8 cellular contexts compared by ENCODE assay signal in the genomic region with DNA sequence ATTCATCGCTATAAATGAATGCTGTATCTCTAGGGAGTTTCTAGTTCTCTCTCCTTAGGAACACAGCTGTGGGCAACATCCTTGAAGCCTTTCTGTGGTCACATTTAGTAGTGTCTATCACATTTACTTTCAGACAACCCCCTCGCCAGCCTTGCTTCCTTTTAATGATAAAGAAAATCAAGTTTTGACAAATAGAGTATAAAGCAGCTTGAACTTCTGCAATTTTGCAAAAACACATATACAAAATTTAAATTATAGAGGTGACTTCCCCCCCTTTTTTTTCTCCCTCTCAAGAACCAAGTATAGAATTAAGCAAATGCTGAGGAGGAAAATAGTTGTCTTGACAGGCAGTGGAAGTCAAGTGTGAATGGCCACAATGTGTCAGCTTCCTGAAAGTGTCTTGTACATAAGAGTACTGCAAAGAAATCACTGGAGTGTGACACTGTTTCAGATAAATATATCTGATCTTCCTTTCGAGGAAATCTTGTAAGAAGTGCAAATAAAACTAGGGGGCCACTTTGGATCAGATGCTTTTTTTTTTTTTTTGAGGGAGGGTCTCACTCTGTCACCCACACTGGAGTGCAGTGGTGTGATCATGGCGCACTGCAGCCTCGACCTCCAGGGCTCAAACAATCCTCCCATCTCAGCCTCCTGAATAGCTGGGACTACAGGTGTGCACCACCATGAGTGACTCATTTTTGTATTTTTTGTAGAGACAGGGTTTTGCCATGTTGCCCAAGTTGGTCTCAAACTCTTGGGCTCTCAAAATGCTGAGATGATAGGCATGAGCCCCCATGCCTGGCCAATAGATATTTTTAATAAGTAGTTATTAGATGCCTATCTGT. TPM values are rescaled to one million over a fixed set of nuclear protein-coding genes. Genes with fewer than 3 reads are reported as not detected.
A peak's percentile ranks its signal among the peaks of the same experiment; 100 is the strongest.
DNase-seq lines count a peak whose midpoint lies in the region; ATAC-seq and TF ChIP-seq lines count a peak whose summit lies in the region.

No MANE protein-coding gene starts in this region.

- H3K9me3 Mint-ChIP-seq in memory B cell = peaks cover 3% of the 10 kb centered on the region

- TF ChIP-seq CTCF in MM.1S (IDR thresholded peaks at IDR 0.05; ENCODE audit: low read length) (no peak), coronary artery (IDR thresholded peaks at IDR 0.05) (no peak), transverse colon (IDR thresholded peaks at IDR 0.05) (no peak)

- peak; percentile 87 for DNase-seq in MM.1S
- DNase-seq in memory B cell (ENCODE audit: low spot score in 2 of 2) = peak in 1 of 2 donors; percentile 50
- no peak for DNase-seq in coronary artery (ENCODE audit: low spot score)
- no peak for DNase-seq in transverse colon
- no peak for DNase-seq in DMS53 (lab: John Stamatoyannopoulos, UW)
- DNase-seq in effector memory CD4-positive, alpha-beta T cell = no peak

- ATAC-seq in GM18858 (IDR thresholded peaks at IDR 0.05; ENCODE audit: unreplicated experiment) = peak; percentile 78
- peak; percentile 73 for ATAC-seq in HG02642 (IDR thresholded peaks at IDR 0.05; ENCODE audit: poor library complexity, unreplicated experiment)
- ATAC-seq in memory B cell (ENCODE audit: low read depth) = peak; percentile 87

- H3K27me3 Mint-ChIP-seq in memory B cell = peaks cover 2% of the 10 kb centered on the region

- no peaks in the 10 kb centered on the region for H3K79me2 ChIP-seq in MM.1S (ENCODE audit: low read length)

- peak overlapping the region; percentile 27 for H3K4me3 Mint-ChIP-seq in memory B cell

- H3K4me2 ChIP-seq in MM.1S (ENCODE audit: low read depth, low read length) = peak overlapping the region; percentile 57

- H3K4me3 ChIP-seq in MM.1S (ENCODE audit: low read length) (no peak overlapping the region), coronary artery (no peak overlapping the region), transverse colon (no peak overlapping the region)
- no peak overlapping the region for H3K4me3 ChIP-seq in effector memory CD4-positive, alpha-beta T cell (ENCODE audit: insufficient read depth, low read depth, low read length, poor library complexity, severe bottlenecking)

- WGBS in transverse colon (ENCODE audit: low coverage in 1 of 2), 2 donors = 61 to 63% methylated on average over 5 of the region's 5 CpGs

- peaks cover 21% of the 10 kb centered on the region for H3F3A ChIP-seq in MM.1S (ENCODE audit: insufficient read depth, low read length)

- no peak overlapping the region for H2AFZ ChIP-seq in MM.1S (ENCODE audit: low read length)

- H3K4me1 ChIP-seq in MM.1S (ENCODE audit: low read length) = peaks cover 39% of the 10 kb centered on the region
- H3K4me1 ChIP-seq in transverse colon = peaks cover 0 to 12% (median 0%) of the 10 kb centered on the region in 4 donors
- H3K4me1 ChIP-seq in effector memory CD4-positive, alpha-beta T cell (ENCODE audit: control insufficient read depth, insufficient read depth, low read length, poor library complexity, severe bottlenecking) = no peaks in the 10 kb centered on the region

- no peaks in the 10 kb centered on the region for H3K9me2 ChIP-seq in MM.1S (replicated peaks; ENCODE audit: insufficient read depth, low read length)

- peaks cover 35% of the 10 kb centered on the region for H3K4me1 Mint-ChIP-seq in memory B cell

- H3K9me3 ChIP-seq in MM.1S (replicated peaks; ENCODE audit: insufficient read depth, low read length) (no peaks in the 10 kb centered on the region), transverse colon (no peaks in the 10 kb centered on the region)
- no peaks in the 10 kb centered on the region for H3K9me3 ChIP-seq in effector memory CD4-positive, alpha-beta T cell (ENCODE audit: control insufficient read depth, low read length)

- in situ Hi-C loops in transverse colon (cut with MboI; ENCODE audit: low pct_ligation_motif_present in 1 of 4, low pct_unique_long_range_greater_than_20kb in 1 of 4, low sequenced_read_pairs in 3 of 4) = no loop called here

- H3K27ac ChIP-seq in MM.1S (ENCODE audit: low read length) (peak overlapping the region; percentile 59; the same call in 1 of the 2 replicates), coronary artery (no peak overlapping the region), transverse colon (no peak overlapping the region)
- no peak overlapping the region for H3K27ac ChIP-seq in effector memory CD4-positive, alpha-beta T cell (ENCODE audit: insufficient read depth, low read length, poor library complexity, severe bottlenecking)

- no peaks in the 10 kb centered on the region for H3K36me3 ChIP-seq in MM.1S (replicated peaks; ENCODE audit: insufficient read depth, low read length)
- H3K36me3 ChIP-seq in transverse colon = no peaks in the 10 kb centered on the region
- H3K36me3 ChIP-seq in effector memory CD4-positive, alpha-beta T cell (ENCODE audit: control insufficient read depth, insufficient read depth, low read length) = no peaks in the 10 kb centered on the region

- no peak for TF ChIP-seq POLR2A in transverse colon (IDR thresholded peaks at IDR 0.05)

- peaks cover 2% of the 10 kb centered on the region for H3K36me3 Mint-ChIP-seq in memory B cell

- H3K27ac Mint-ChIP-seq in memory B cell = peak overlapping the region; percentile 75

- intact Hi-C loops in transverse colon (cut with DNase I; ENCODE audit: low total_unique reads) = no loop called here

- no peak overlapping the region for H3K9ac ChIP-seq in MM.1S (ENCODE audit: low read length)

- no peaks in the 10 kb centered on the region for H3K27me3 ChIP-seq in MM.1S (replicated peaks; ENCODE audit: insufficient read depth, low read length)
- no peaks in the 10 kb centered on the region for H3K27me3 ChIP-seq in transverse colon
- no peaks in the 10 kb centered on the region for H3K27me3 ChIP-seq in effector memory CD4-positive, alpha-beta T cell (replicated peaks; ENCODE audit: control insufficient read depth, insufficient read depth, low read length, poor library complexity, severe bottlenecking)

- no peak for TF ChIP-seq EP300 in transverse colon (IDR thresholded peaks at IDR 0.05; ENCODE audit: low read depth)

- H4K20me1 ChIP-seq in MM.1S (ENCODE audit: insufficient read depth, low read length) = no peaks in the 10 kb centered on the region

RNA-seq across cellular contexts. Expression of a gene that starts 21.0 kb away (rescaled TPM):
- 1 to 10 TPM in 3 of 4 donors, not detected in 1; 1.9 to 4.4 (median 3.3) TPM for total RNA-seq in transverse colon

RNA-seq across cellular contexts. Expression of a gene that starts 55.2 kb away (rescaled TPM):
- not detected for total RNA-seq in transverse colon
